Comparison of ENCODE assay signal across 10 cellular contexts in the genomic region with DNA sequence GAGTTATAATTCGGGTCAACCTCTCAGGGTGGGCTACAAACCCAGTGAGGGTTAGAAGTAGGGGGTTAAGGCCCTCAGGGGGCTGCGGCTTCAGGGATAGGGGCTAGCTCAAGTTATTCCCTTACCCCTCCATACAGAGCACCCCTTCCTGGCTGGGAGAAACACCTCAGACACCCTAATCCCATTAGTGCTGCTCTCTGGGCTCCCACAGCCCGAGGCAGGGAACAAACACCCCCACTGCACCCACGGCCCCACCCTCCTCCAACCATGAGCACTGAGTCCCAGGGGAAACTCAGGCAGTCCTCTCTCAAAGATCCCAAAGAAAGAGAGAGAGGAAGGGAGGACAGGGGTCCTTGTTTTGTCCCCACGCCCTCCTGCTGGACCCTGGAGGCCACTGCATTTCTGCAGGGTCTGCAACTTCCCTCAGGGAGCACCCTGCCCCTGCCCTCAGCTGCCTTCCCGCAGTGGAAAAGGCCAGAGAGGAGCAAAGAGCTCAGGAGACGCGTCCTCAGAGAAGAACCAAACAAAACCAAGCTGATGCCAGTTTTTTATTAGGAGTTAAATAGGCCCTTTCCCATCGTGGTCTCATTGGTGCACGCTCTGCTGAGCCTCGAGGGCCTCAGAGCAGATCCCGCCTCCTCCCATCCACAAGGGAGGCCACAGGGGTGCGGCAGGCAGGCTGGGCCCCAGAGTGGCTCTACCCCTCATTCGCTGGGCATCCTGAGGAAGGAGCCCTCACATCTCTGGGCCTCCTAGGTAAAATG. TPM values are rescaled to one million over a fixed set of nuclear protein-coding genes. Genes with fewer than 3 reads are reported as not detected.
DNase-seq lines count a peak whose midpoint lies in the region; ATAC-seq and TF ChIP-seq lines count a peak whose summit lies in the region.
"Had no signal": no experiment of that assay in that cellular context is flagged by ENCODE, and none has a peak within 500 bp of the region (broad histone marks: within the 10 kb centered on the region; RNA-seq: fewer than 3 reads in every experiment).

No MANE protein-coding gene starts in this region.

- no peak overlapping the region for H3K4me3 Mint-ChIP-seq in activated naive CD4-positive, alpha-beta T cell treated with anti-CD3 and anti-CD28 coated beads for 36 hours
- no peak overlapping the region for H3K4me3 Mint-ChIP-seq in activated CD8-positive, alpha-beta T cell treated with anti-CD3 and anti-CD28 coated beads, Interleukin-2, amount 10 ng/mL, durations not matched to agents 7 days and 5 days
- H3K4me3 Mint-ChIP-seq in type B pancreatic cell: peak overlapping the region; percentile 36
- H3K4me3 Mint-ChIP-seq in effector memory CD8-positive, alpha-beta T cell: peak overlapping the region in 1 of 2 donors; percentile 95

- DNase-seq in activated naive CD4-positive, alpha-beta T cell treated with anti-CD3 and anti-CD28 coated beads for 36 hours: no peak
- no peak for DNase-seq in activated naive CD4-positive, alpha-beta T cell (lab: John Stamatoyannopoulos, UW)
- DNase-seq in activated CD8-positive, alpha-beta T cell treated with anti-CD3 and anti-CD28 coated beads, Interleukin-2, amount 10 ng/mL, durations not matched to agents 7 days and 5 days: no peak
- no peak for DNase-seq in lower lobe of right lung
- DNase-seq in type B pancreatic cell (ENCODE audit: extremely low spot score, unreplicated experiment): no peak
- no peak for DNase-seq in DMS 273 (lab: John Stamatoyannopoulos, UW; ENCODE audit: unreplicated experiment)
- DNase-seq in effector memory CD8-positive, alpha-beta T cell: no peak
- DNase-seq: activated effector memory CD4-positive, alpha-beta T cell treated with anti-CD3 and anti-CD28 coated beads, Interleukin-2, amount 50 U/mL, for 16 hours had no signal

- no peaks in the 10 kb centered on the region for H3K27me3 Mint-ChIP-seq in activated naive CD4-positive, alpha-beta T cell treated with anti-CD3 and anti-CD28 coated beads for 36 hours (ENCODE audit: low read depth)
- H3K27me3 Mint-ChIP-seq in activated CD8-positive, alpha-beta T cell treated with anti-CD3 and anti-CD28 coated beads, Interleukin-2, amount 10 ng/mL, durations not matched to agents 7 days and 5 days (ENCODE audit: low read depth): peaks cover 3% of the 10 kb centered on the region
- no peaks in the 10 kb centered on the region for H3K27me3 Mint-ChIP-seq in type B pancreatic cell
- H3K27me3 Mint-ChIP-seq in effector memory CD8-positive, alpha-beta T cell: no peaks in the 10 kb centered on the region

- peaks cover 85% of the 10 kb centered on the region for H3K4me1 ChIP-seq in lower lobe of right lung

- H3K9me3 ChIP-seq in lower lobe of right lung: no peaks in the 10 kb centered on the region

- POLR2A ChIA-PET in activated CD8-positive, alpha-beta T cell treated with anti-CD3 and anti-CD28 coated beads, Interleukin-2, amount 10 ng/mL, durations not matched to agents 7 days and 5 days (lab: Charles Lee): interaction anchor here (1.5 to 4.5 kb wide), 4 partner anchors 12 to 87 kb away, joined by 3 to 89 read pairs (median 23); a partner anchor contains a TSS

- peaks cover 58% of the 10 kb centered on the region for H3K4me1 Mint-ChIP-seq in activated naive CD4-positive, alpha-beta T cell treated with anti-CD3 and anti-CD28 coated beads for 36 hours (ENCODE audit: low read depth)
- peaks cover 69% of the 10 kb centered on the region for H3K4me1 Mint-ChIP-seq in activated CD8-positive, alpha-beta T cell treated with anti-CD3 and anti-CD28 coated beads, Interleukin-2, amount 10 ng/mL, durations not matched to agents 7 days and 5 days (ENCODE audit: low read depth)
- peaks cover 59% of the 10 kb centered on the region for H3K4me1 Mint-ChIP-seq in type B pancreatic cell (ENCODE audit: unreplicated experiment)
- H3K4me1 Mint-ChIP-seq in effector memory CD8-positive, alpha-beta T cell (ENCODE audit: low read depth in 2 of 2): peaks cover 43 to 48% of the 10 kb centered on the region in 2 donors

- peak overlapping the region; percentile 15 for H3K27ac Mint-ChIP-seq in activated naive CD4-positive, alpha-beta T cell treated with anti-CD3 and anti-CD28 coated beads for 36 hours
- peak overlapping the region; percentile 97 for H3K27ac Mint-ChIP-seq in activated CD8-positive, alpha-beta T cell treated with anti-CD3 and anti-CD28 coated beads, Interleukin-2, amount 10 ng/mL, durations not matched to agents 7 days and 5 days
- peak overlapping the region; percentile 99 for H3K27ac Mint-ChIP-seq in type B pancreatic cell
- peak overlapping the region in 1 of 2 donors; percentile 94 for H3K27ac Mint-ChIP-seq in effector memory CD8-positive, alpha-beta T cell

- TF ChIP-seq CTCF in lower lobe of right lung (IDR thresholded peaks at IDR 0.05): no peak
- no peak for TF ChIP-seq CTCF in type B pancreatic cell (conservative IDR thresholded peaks at IDR 0.05)

- H3K36me3 ChIP-seq in lower lobe of right lung: peaks cover 16% of the 10 kb centered on the region

- no peaks in the 10 kb centered on the region for H3K27me3 ChIP-seq in lower lobe of right lung (ENCODE audit: low read depth)

- peak overlapping the region; percentile 90 for H3K27ac ChIP-seq in lower lobe of right lung

- intact Hi-C loops in activated naive CD4-positive, alpha-beta T cell treated with anti-CD3 and anti-CD28 coated beads for 36 hours (cut with micrococcal nuclease): no loop called here
- intact Hi-C loops in lower lobe of right lung (cut with DNase I): no loop called here

- CTCF ChIA-PET in activated naive CD4-positive, alpha-beta T cell treated with anti-CD3 and anti-CD28 coated beads for 36 hours (lab: Charles Lee): interaction anchor here (0.7 to 3.9 kb wide), 5 partner anchors 10 to 26 kb away, joined by 3 to 47 read pairs (median 7); no protein-coding TSS in a partner anchor
- CTCF ChIA-PET in activated CD8-positive, alpha-beta T cell treated with anti-CD3 and anti-CD28 coated beads, Interleukin-2, amount 10 ng/mL, durations not matched to agents 7 days and 5 days (lab: Charles Lee): interaction anchor here (1.0 to 13.7 kb wide), 5 partner anchors 13 to 52 kb away, joined by 3 to 185 read pairs (median 23); a partner anchor contains a TSS

- H3K9me3 Mint-ChIP-seq in activated naive CD4-positive, alpha-beta T cell treated with anti-CD3 and anti-CD28 coated beads for 36 hours: no peaks in the 10 kb centered on the region
- H3K9me3 Mint-ChIP-seq in activated CD8-positive, alpha-beta T cell treated with anti-CD3 and anti-CD28 coated beads, Interleukin-2, amount 10 ng/mL, durations not matched to agents 7 days and 5 days (ENCODE audit: insufficient read depth): no peaks in the 10 kb centered on the region
- no peaks in the 10 kb centered on the region for H3K9me3 Mint-ChIP-seq in type B pancreatic cell
- H3K9me3 Mint-ChIP-seq in effector memory CD8-positive, alpha-beta T cell: no peaks in the 10 kb centered on the region

- no peak for ATAC-seq in activated CD8-positive, alpha-beta T cell treated with anti-CD3 and anti-CD28 coated beads, Interleukin-2, amount 10 ng/mL, durations not matched to agents 7 days and 5 days
- no peak for ATAC-seq in lower lobe of right lung
- ATAC-seq in GM21825 (IDR thresholded peaks at IDR 0.05; ENCODE audit: unreplicated experiment): no peak
- ATAC-seq in effector memory CD8-positive, alpha-beta T cell (replicated peaks): no peak

- H3K4me3 ChIP-seq in lower lobe of right lung: no peak overlapping the region

- H3K36me3 Mint-ChIP-seq in activated naive CD4-positive, alpha-beta T cell treated with anti-CD3 and anti-CD28 coated beads for 36 hours (ENCODE audit: low read depth): no peaks in the 10 kb centered on the region
- H3K36me3 Mint-ChIP-seq in activated CD8-positive, alpha-beta T cell treated with anti-CD3 and anti-CD28 coated beads, Interleukin-2, amount 10 ng/mL, durations not matched to agents 7 days and 5 days (ENCODE audit: low read depth): peaks cover 32% of the 10 kb centered on the region
- H3K36me3 Mint-ChIP-seq in type B pancreatic cell: no peaks in the 10 kb centered on the region
- peaks cover 32% of the 10 kb centered on the region for H3K36me3 Mint-ChIP-seq in effector memory CD8-positive, alpha-beta T cell (ENCODE audit: insufficient read depth)

RNA-seq across cellular contexts. Expression of a gene that starts 1.4 kb away (rescaled TPM):
- total RNA-seq in activated naive CD4-positive, alpha-beta T cell treated with anti-CD3 and anti-CD28 coated beads for 36 hours: 10 to 100 TPM; 36.5 to 37.9 TPM
- total RNA-seq in activated CD8-positive, alpha-beta T cell treated with anti-CD3 and anti-CD28 coated beads, Interleukin-2, amount 10 ng/mL, durations not matched to agents 7 days and 5 days: 100 to 1,000 TPM; 628 to 665 TPM
- total RNA-seq in lower lobe of right lung (600 TPM), type B pancreatic cell (ENCODE audit: low replicate concordance) (61.0 and 200 TPM in 2 replicates)

RNA-seq across cellular contexts. Expression of a gene that starts 2.1 kb away (rescaled TPM):
- not detected for total RNA-seq in activated naive CD4-positive, alpha-beta T cell treated with anti-CD3 and anti-CD28 coated beads for 36 hours
- not detected for total RNA-seq in activated CD8-positive, alpha-beta T cell treated with anti-CD3 and anti-CD28 coated beads, Interleukin-2, amount 10 ng/mL, durations not matched to agents 7 days and 5 days
- total RNA-seq in lower lobe of right lung: 4.5 TPM
- total RNA-seq in type B pancreatic cell (ENCODE audit: low replicate concordance): 1.4 and 2.8 TPM in 2 replicates

RNA-seq across cellular contexts. Expression of a gene that starts 6.2 kb away (rescaled TPM):
- under 1 TPM; 0.89 to 0.93 TPM for total RNA-seq in activated naive CD4-positive, alpha-beta T cell treated with anti-CD3 and anti-CD28 coated beads for 36 hours
- 1 to 10 TPM; 1.8 to 1.9 TPM for total RNA-seq in activated CD8-positive, alpha-beta T cell treated with anti-CD3 and anti-CD28 coated beads, Interleukin-2, amount 10 ng/mL, durations not matched to agents 7 days and 5 days
- total RNA-seq in lower lobe of right lung: not detected
- 0.62 TPM in 1 of 2 replicates, not detected in the other for total RNA-seq in type B pancreatic cell (ENCODE audit: low replicate concordance)
- total RNA-seq: osteoblast had no signal

RNA-seq across cellular contexts. Expression of a gene that starts 11.2 kb away (rescaled TPM):
- 100 to 1,000 TPM; 200 to 204 TPM for total RNA-seq in activated naive CD4-positive, alpha-beta T cell treated with anti-CD3 and anti-CD28 coated beads for 36 hours
- total RNA-seq in activated CD8-positive, alpha-beta T cell treated with anti-CD3 and anti-CD28 coated beads, Interleukin-2, amount 10 ng/mL, durations not matched to agents 7 days and 5 days: 100 to 1,000 TPM; 425 to 431 TPM
- total RNA-seq in lower lobe of right lung: 1,109 TPM
- 21.9 and 1,154 TPM in 2 replicates for total RNA-seq in type B pancreatic cell (ENCODE audit: low replicate concordance)

RNA-seq across cellular contexts. Expression of a gene that starts 18.7 kb away (rescaled TPM):
- under 1 TPM; 0.74 to 0.77 TPM for total RNA-seq in activated naive CD4-positive, alpha-beta T cell treated with anti-CD3 and anti-CD28 coated beads for 36 hours
- under 1 TPM in 1 of 2 experiments, not detected in 1; 0.63 TPM for total RNA-seq in activated CD8-positive, alpha-beta T cell treated with anti-CD3 and anti-CD28 coated beads, Interleukin-2, amount 10 ng/mL, durations not matched to agents 7 days and 5 days
- total RNA-seq in lower lobe of right lung (3.8 TPM), type B pancreatic cell (ENCODE audit: low replicate concordance) (0.75 and 2.4 TPM in 2 replicates)
